In the genomic region with DNA sequence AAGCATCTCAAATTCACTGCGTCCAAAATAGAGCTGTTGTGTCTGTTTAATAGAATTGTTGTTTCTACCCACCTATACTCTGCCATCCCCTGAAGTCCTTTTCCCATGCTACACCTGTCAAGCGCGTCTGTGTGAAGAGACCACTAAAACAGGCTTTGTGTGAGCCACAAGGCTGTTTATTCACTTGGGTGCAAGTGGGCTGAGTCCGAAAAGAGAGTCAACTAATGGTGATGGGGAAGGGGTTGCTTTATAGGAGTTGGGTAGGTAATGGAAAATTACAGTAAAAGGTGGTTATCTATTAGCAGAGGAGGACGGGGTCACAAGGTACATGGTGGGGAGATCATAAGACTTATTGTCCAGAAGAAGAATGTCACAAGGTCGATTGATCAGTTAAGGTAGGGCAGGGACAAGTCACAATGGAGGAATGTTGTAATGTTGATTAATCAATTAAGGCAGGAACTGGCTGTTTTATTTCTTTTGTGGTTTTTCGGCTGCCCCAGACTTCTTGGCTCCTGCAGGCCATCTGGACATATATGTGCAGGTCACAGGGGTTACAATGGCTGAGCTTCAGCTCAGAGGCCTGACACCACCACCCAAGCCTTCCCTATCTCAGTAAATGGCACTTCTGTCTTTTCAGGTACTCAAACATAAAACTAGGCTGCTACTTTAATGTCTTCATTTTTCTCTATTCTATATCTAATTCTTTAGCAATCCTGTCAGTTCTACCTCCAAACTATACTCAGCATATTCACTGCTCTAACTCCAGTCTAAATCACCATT, we compare ENCODE assay signal across 8 cellular contexts. TPM values are rescaled to one million over a fixed set of nuclear protein-coding genes. Genes with fewer than 3 reads are reported as not detected.
DNase-seq lines count a peak whose midpoint lies in the region; ATAC-seq, FAIRE-seq and TF ChIP-seq lines count a peak whose summit lies in the region.
"Not testable (repeated sequence)": the region's sequence is repeated elsewhere in the genome, so short reads cannot be mapped to it uniquely, and the experiment has no call there.

No MANE protein-coding gene starts in this region.

- H3K4me2 ChIP-seq in A549, result peak overlapping the region; percentile 88
- peak overlapping the region; percentile 96 for H3K4me2 ChIP-seq in endothelial cell of umbilical vein (ENCODE audit: insufficient read depth, low read length)

- not testable (repeated sequence) for H3K27me3 ChIP-seq in MG63; endothelial cell of umbilical vein (ENCODE audit: control insufficient read depth in 2 of 2, insufficient read depth in 2 of 2, low read length in 2 of 2); muscle layer of duodenum (ENCODE audit: low read depth, low read length)

- not testable (repeated sequence) for H3K9me1 ChIP-seq in endothelial cell of umbilical vein (replicated peaks; ENCODE audit: control insufficient read depth, extremely low read depth, insufficient read depth, low read length)

- TF ChIP-seq POLR2A in A549 (IDR thresholded peaks at IDR 0.05; ENCODE audit: low read length); endothelial cell of umbilical vein (IDR thresholded peaks at IDR 0.05; ENCODE audit: low read depth, low read length): not testable (repeated sequence)

- not testable (repeated sequence) for TF ChIP-seq EP300 in A549 (IDR thresholded peaks at IDR 0.05)

- H3K27ac ChIP-seq in A549 (peak overlapping the region; percentile 88 to 92), endothelial cell of umbilical vein (ENCODE audit: insufficient read depth, low read depth, low read length) (peak overlapping the region; percentile 72), muscle layer of duodenum (ENCODE audit: low read length) (peak overlapping the region; percentile 96), skin epidermis (peak overlapping the region in 9 of 21 experiments; percentile 1 to 97 (median 92))

- not testable (repeated sequence) for H3K9me3 Mint-ChIP-seq in activated CD4-positive, alpha-beta T cell treated with anti-CD3 and anti-CD28 coated beads, Interleukin-2, amount 10 ng/mL, durations not matched to agents 24 days and 14 days

- DNase-seq in A549 (ENCODE audit: low read depth in 1 of 2, low spot score in 1 of 2); MG63; endothelial cell of umbilical vein (ENCODE audit: low read depth, low spot score): not testable (repeated sequence)
- DNase-seq in activated CD4-positive, alpha-beta T cell treated with anti-CD3 and anti-CD28 coated beads, Interleukin-2, amount 10 ng/mL, durations not matched to agents 24 days and 14 days, result peak; percentile 55

- H3K79me2 ChIP-seq in endothelial cell of umbilical vein (ENCODE audit: control insufficient read depth, insufficient read depth, low read length), result peaks cover 36% of the 10 kb centered on the region

- H3K36me3 Mint-ChIP-seq in activated CD4-positive, alpha-beta T cell treated with anti-CD3 and anti-CD28 coated beads, Interleukin-2, amount 10 ng/mL, durations not matched to agents 24 days and 14 days (ENCODE audit: low read depth), result peaks cover 15% of the 10 kb centered on the region

- not testable (repeated sequence) for H2AFZ ChIP-seq in endothelial cell of umbilical vein (ENCODE audit: low read depth, low read length)

- H3K9ac ChIP-seq in endothelial cell of umbilical vein (replicated peaks; ENCODE audit: extremely low read depth, insufficient read depth, low read length), result peak overlapping the region; percentile 73

- POLR2A ChIA-PET in A549 (lab: Yijun Ruan, JAX), result interaction anchor here (0.8 to 3.2 kb wide), 3 partner anchors 12 to 95 kb away, joined by 3 to 35 read pairs (median 5); partner anchors contain the start of genes NAGK and PAIP2B
- POLR2A ChIA-PET in endothelial cell of umbilical vein (lab: Charles Lee), result interaction anchor here (0.8 kb wide), 1 partner anchor 18 kb away, joined by 3 read pairs; no protein-coding TSS in a partner anchor

- dilution Hi-C loops in endothelial cell of umbilical vein (cut with MboI; ENCODE audit: extremely low pct_ligation_motif_present, low sequenced_read_pairs), result not testable (repeated sequence)

- not testable (repeated sequence) for ATAC-seq in A549

- H3K4me3 Mint-ChIP-seq in activated CD4-positive, alpha-beta T cell treated with anti-CD3 and anti-CD28 coated beads, Interleukin-2, amount 10 ng/mL, durations not matched to agents 24 days and 14 days, result not testable (repeated sequence)

- not testable (repeated sequence) for TF ChIP-seq CTCF in A549 (IDR thresholded peaks at IDR 0.05); endothelial cell of umbilical vein (IDR thresholded peaks at IDR 0.05; ENCODE audit: extremely low read depth in 1 of 2, insufficient read depth in 1 of 2, low read depth in 1 of 2, low read length in 2 of 2)

- H3K4me1 ChIP-seq in A549 (peaks cover 20% of the 10 kb centered on the region; the same call in 2 of the 3 replicates), endothelial cell of umbilical vein (ENCODE audit: control insufficient read depth, extremely low read depth, insufficient read depth, low read length) (peaks cover 16% of the 10 kb centered on the region), muscle layer of duodenum (ENCODE audit: control insufficient read depth in 1 of 2, insufficient read depth in 2 of 2, low read length in 2 of 2) (peaks cover 0 to 41% of the 10 kb centered on the region in 2 donors)

- not testable (repeated sequence) for FAIRE-seq in A549 (lab: Jason Lieb, UNC); endothelial cell of umbilical vein (lab: Jason Lieb, UNC)

- not testable (repeated sequence) for TF ChIP-seq RAD21 in A549 (conservative IDR thresholded peaks at IDR 0.05 in 1 of 2, IDR thresholded peaks at IDR 0.05 in 1 of 2)

- H4K20me1 ChIP-seq in endothelial cell of umbilical vein (replicated peaks; ENCODE audit: control insufficient read depth, extremely low read depth, insufficient read depth, low read length), result not testable (repeated sequence)

- H3K36me3 ChIP-seq in MG63 (peaks cover 48% of the 10 kb centered on the region), muscle layer of duodenum (ENCODE audit: control insufficient read depth in 1 of 2, insufficient read depth in 2 of 2, low read length in 2 of 2) (peaks cover 0 to 27% of the 10 kb centered on the region in 2 donors)
- H3K36me3 ChIP-seq in endothelial cell of umbilical vein (ENCODE audit: control insufficient read depth in 2 of 2, extremely low read depth in 1 of 2, insufficient read depth in 2 of 2, low read length in 2 of 2), result not testable (repeated sequence)

- BruUV-seq in endothelial cell of umbilical vein (replicated peaks; lab: Mats Ljungman, UMichigan), result not testable (repeated sequence)

- H3K4me1 Mint-ChIP-seq in activated CD4-positive, alpha-beta T cell treated with anti-CD3 and anti-CD28 coated beads, Interleukin-2, amount 10 ng/mL, durations not matched to agents 24 days and 14 days, result not testable (repeated sequence)

- not testable (repeated sequence) for H3K27ac Mint-ChIP-seq in activated CD4-positive, alpha-beta T cell treated with anti-CD3 and anti-CD28 coated beads, Interleukin-2, amount 10 ng/mL, durations not matched to agents 24 days and 14 days

- H3K4me3 ChIP-seq in A549 (peak overlapping the region; percentile 83), GM08714 (ENCODE audit: low read length) (peak overlapping the region; percentile 93), MG63 (peak overlapping the region; percentile 95), endothelial cell of umbilical vein (replicated peaks in 1 of 3; ENCODE audit: insufficient read depth in 1 of 3, low read depth in 1 of 3, low read length in 3 of 3) (peak overlapping the region; percentile 53 to 92 (median 90)), iPS-11a (ENCODE audit: low read depth, low read length) (peak overlapping the region; percentile 91), muscle layer of duodenum (ENCODE audit: low read depth in 1 of 2, low read length in 2 of 2) (peak overlapping the region; percentile 96 to 98), skin epidermis (peak overlapping the region; percentile 74 to 93 (median 84))

- H3K27me3 Mint-ChIP-seq in activated CD4-positive, alpha-beta T cell treated with anti-CD3 and anti-CD28 coated beads, Interleukin-2, amount 10 ng/mL, durations not matched to agents 24 days and 14 days, result not testable (repeated sequence)

- CTCF ChIA-PET in A549 (lab: Yijun Ruan, JAX) (interaction anchor here (0.7 to 1.2 kb wide), 5 partner anchors 12 to 95 kb away, joined by 3 to 6 read pairs (median 3); partner anchors contain the start of gene PAIP2B), endothelial cell of umbilical vein (lab: Charles Lee) (interaction anchor here (0.8 to 1.2 kb wide), 5 partner anchors 17 to 61 kb away, joined by 3 to 8 read pairs (median 3); no protein-coding TSS in a partner anchor)

- intact Hi-C loops in activated CD4-positive, alpha-beta T cell treated with anti-CD3 and anti-CD28 coated beads, Interleukin-2, amount 10 ng/mL, durations not matched to agents 24 days and 14 days (cut with micrococcal nuclease), result not testable (repeated sequence)
- intact Hi-C loops in endothelial cell of umbilical vein (cut with micrococcal nuclease), result loop anchor here (2.0 to 5.0 kb wide), 2 partner anchors 63 to 139 kb away; partner anchors contain the start of genes NAGK and TEX261

- WGBS in A549 (ENCODE audit: missing lambda C conversion rate), result 58% methylated on average over 7 of the region's 7 CpGs

- not testable (repeated sequence) for H3K9me3 ChIP-seq in A549; MG63; endothelial cell of umbilical vein (replicated peaks; ENCODE audit: control insufficient read depth, insufficient read depth, low read length); muscle layer of duodenum (ENCODE audit: control insufficient read depth in 1 of 2, low read length in 2 of 2)

RNA-seq across cellular contexts. Expression of gene MPHOSPH10, which starts 1.1 kb away (rescaled TPM):
- 25.9 and 51.7 TPM in 2 replicates for polyA plus RNA-seq in A549 (2011; rRNA removed)
- polyA plus RNA-seq in A549 (2012; cell fraction: cytosol; rRNA removed), result 7.9 and 10.6 TPM in 2 replicates
- 6.7 and 11.1 TPM in 2 replicates for polyA plus RNA-seq in A549 (2012; cell fraction: nucleus; rRNA removed)
- polyA plus RNA-seq in A549 (2017; fragmentation: RNase III; extraction: RNeasy Plus Mini Kit Qiagen cat#74134 plus additional on column Dnase treatment), result 39.2 to 43.8 TPM (median 41.1 TPM) in 3 replicates
- polyA minus RNA-seq in A549 (2011; rRNA and poly(A)+ RNA removed), result 10.0 and 10.1 TPM in 2 replicates
- total RNA-seq in MG63 (2014; rRNA removed; shearing (Covaris generic); ENCODE audit: low replicate concordance), result 12.5 and 44.0 TPM in 2 replicates
- total RNA-seq in activated CD4-positive, alpha-beta T cell treated with anti-CD3 and anti-CD28 coated beads, Interleukin-2, amount 10 ng/mL, durations not matched to agents 24 days and 14 days, result 69.4 and 74.5 TPM in 2 replicates
- total RNA-seq in endothelial cell of umbilical vein, result 31.4 and 38.8 TPM in 2 replicates
- polyA plus RNA-seq in endothelial cell of umbilical vein, result 3.0 and 4.4 TPM in 2 replicates
- polyA plus RNA-seq in endothelial cell of umbilical vein (2011; cell fraction: cytosol; rRNA removed), result 7.6 and 8.7 TPM in 2 replicates
- 12.2 and 18.2 TPM in 2 replicates for polyA plus RNA-seq in endothelial cell of umbilical vein (2011; cell fraction: nucleus; rRNA removed)
- polyA plus RNA-seq in endothelial cell of umbilical vein (2012), result 22.3 and 31.5 TPM in 2 replicates
- 4.8 and 4.9 TPM in 2 replicates for polyA minus RNA-seq in endothelial cell of umbilical vein
- polyA minus RNA-seq in endothelial cell of umbilical vein (2011; cell fraction: cytosol; rRNA and poly(A)+ RNA removed), result 14.4 TPM
- 12.8 and 14.5 TPM in 2 replicates for polyA minus RNA-seq in endothelial cell of umbilical vein (2011; cell fraction: nucleus; rRNA and poly(A)+ RNA removed)

RNA-seq across cellular contexts. Expression of gene MCEE, which starts 1.5 kb away (rescaled TPM):
- 15.8 and 17.7 TPM in 2 replicates for polyA plus RNA-seq in A549 (2011; rRNA removed)
- polyA plus RNA-seq in A549 (2012; cell fraction: cytosol; rRNA removed), result 6.0 and 6.5 TPM in 2 replicates
- polyA plus RNA-seq in A549 (2012; cell fraction: nucleus; rRNA removed), result 5.1 and 5.7 TPM in 2 replicates
- polyA plus RNA-seq in A549 (2017; fragmentation: RNase III; extraction: RNeasy Plus Mini Kit Qiagen cat#74134 plus additional on column Dnase treatment), result 9.7 to 10.7 TPM (median 10.3 TPM) in 3 replicates
- polyA minus RNA-seq in A549 (2011; rRNA and poly(A)+ RNA removed), result 4.2 and 5.2 TPM in 2 replicates
- 13.0 and 23.9 TPM in 2 replicates for total RNA-seq in MG63 (2014; rRNA removed; shearing (Covaris generic); ENCODE audit: low replicate concordance)
- 14.4 and 17.2 TPM in 2 replicates for total RNA-seq in activated CD4-positive, alpha-beta T cell treated with anti-CD3 and anti-CD28 coated beads, Interleukin-2, amount 10 ng/mL, durations not matched to agents 24 days and 14 days
- 6.8 and 9.9 TPM in 2 replicates for total RNA-seq in endothelial cell of umbilical vein
- polyA plus RNA-seq in endothelial cell of umbilical vein, result 4.0 and 4.9 TPM in 2 replicates
- 5.4 and 6.2 TPM in 2 replicates for polyA plus RNA-seq in endothelial cell of umbilical vein (2011; cell fraction: cytosol; rRNA removed)
- 10.3 and 10.4 TPM in 2 replicates for polyA plus RNA-seq in endothelial cell of umbilical vein (2011; cell fraction: nucleus; rRNA removed)
- 8.0 and 8.2 TPM in 2 replicates for polyA plus RNA-seq in endothelial cell of umbilical vein (2012)
- polyA minus RNA-seq in endothelial cell of umbilical vein, result 2.7 and 3.5 TPM in 2 replicates
- 5.7 TPM for polyA minus RNA-seq in endothelial cell of umbilical vein (2011; cell fraction: cytosol; rRNA and poly(A)+ RNA removed)
- 7.8 and 8.1 TPM in 2 replicates for polyA minus RNA-seq in endothelial cell of umbilical vein (2011; cell fraction: nucleus; rRNA and poly(A)+ RNA removed)
